ENCODE assay signal across 40 cellular contexts in genomic region chr12:33786532-33786931, GRCh38.
"Had no signal": no experiment of that assay in that cellular context is flagged by ENCODE, and none has a peak within 500 bp of the region (broad histone marks: within the 10 kb centered on the region; RNA-seq: fewer than 3 reads in every experiment).

No MANE protein-coding gene starts in this region.

- FAIRE-seq: astrocyte, bronchial epithelial cell had no signal

- H3K27me3 Mint-ChIP-seq: activated naive CD4-positive, alpha-beta T cell treated with anti-CD3 and anti-CD28 coated beads, Interleukin-2, amount 10 ng/mL, durations not matched to agents 7 days and 5 days; activated naive CD4-positive, alpha-beta T cell treated with anti-CD3 and anti-CD28 coated beads, Interleukin-2, amount 50 U/mL, for 24 hours; activated naive CD8-positive, alpha-beta T cell; activated naive CD8-positive, alpha-beta T cell treated with anti-CD3 and anti-CD28 coated beads for 36 hours; activated naive CD8-positive, alpha-beta T cell treated with anti-CD3 and anti-CD28 coated beads, Interleukin-2, amount 10 ng/mL, durations not matched to agents 7 days and 5 days; activated naive CD8-positive, alpha-beta T cell treated with anti-CD3 and anti-CD28 coated beads, Interleukin-2, amount 50 U/mL, for 24 hours; activated T-cell treated with anti-CD3 and anti-CD28 coated beads, Interleukin-2, amount 50 U/mL, for 24 hours; activated T-helper 17 cell treated with anti-CD3 and anti-CD28 coated beads, Interleukin-2, amount 50 U/mL, for 72 hours; central memory CD8-positive, alpha-beta T cell had no signal

- H3K27ac Mint-ChIP-seq: activated naive CD4-positive, alpha-beta T cell treated with anti-CD3 and anti-CD28 coated beads for 36 hours; activated naive CD4-positive, alpha-beta T cell treated with anti-CD3 and anti-CD28 coated beads, Interleukin-2, amount 10 ng/mL, durations not matched to agents 7 days and 5 days; activated naive CD4-positive, alpha-beta T cell treated with anti-CD3 and anti-CD28 coated beads, Interleukin-2, amount 50 U/mL, for 24 hours; activated naive CD4-positive, alpha-beta T cell treated with anti-CD3 and anti-CD28 coated beads, Interleukin-2, amount 50 U/mL, for 72 hours; activated naive CD8-positive, alpha-beta T cell; activated naive CD8-positive, alpha-beta T cell treated with anti-CD3 and anti-CD28 coated beads for 36 hours; activated naive CD8-positive, alpha-beta T cell treated with anti-CD3 and anti-CD28 coated beads, Interleukin-2, amount 10 ng/mL, durations not matched to agents 7 days and 5 days; activated naive CD8-positive, alpha-beta T cell treated with anti-CD3 and anti-CD28 coated beads, Interleukin-2, amount 50 U/mL, for 24 hours; activated T-cell treated with anti-CD3 and anti-CD28 coated beads, Interleukin-2, amount 50 U/mL, for 24 hours; activated T-cell treated with anti-CD3 and anti-CD28 coated beads, Interleukin-2, amount 50 U/mL, for 72 hours; activated T-helper 1 cell treated with anti-CD3 and anti-CD28 coated beads, Interleukin-12 subunit alpha, Interleukin-12 subunit beta, Interleukin-2, Interleukin-4 antibody, amounts not matched to agents 30 ng/mL and 10 ng/mL and 1 ng/mL, durations not matched to agents 14 hours and 24 hours and 36 hours; activated T-helper 17 cell treated with anti-CD3 and anti-CD28 coated beads, Interleukin-2, amount 50 U/mL, for 72 hours; activated T-helper 2 cell treated with anti-CD3 and anti-CD28 coated beads, Interferon-gamma antibody, Interleukin-2, Interleukin-4, amounts not matched to agents 10 μg/mL and 5 μg/mL and 100 μg/mL, durations not matched to agents 14 hours and 24 hours and 36 hours; brain had no signal

- H3K4me3 ChIP-seq: adrenal gland, ascending aorta, body of pancreas, breast epithelium, cardiac muscle cell had no signal

- H3K27me3 ChIP-seq: adrenal gland, ascending aorta, body of pancreas, brain microvascular endothelial cell, breast epithelium, cardiac muscle cell had no signal

- H3K9me3 Mint-ChIP-seq: activated naive CD8-positive, alpha-beta T cell treated with anti-CD3 and anti-CD28 coated beads, Interleukin-2, amount 10 ng/mL, durations not matched to agents 7 days and 5 days had no signal

- H3K4me1 ChIP-seq: adrenal gland, ascending aorta, body of pancreas, breast epithelium had no signal

- H3K4me1 Mint-ChIP-seq: activated naive CD4-positive, alpha-beta T cell treated with anti-CD3 and anti-CD28 coated beads, Interleukin-2, amount 10 ng/mL, durations not matched to agents 7 days and 5 days; activated naive CD4-positive, alpha-beta T cell treated with anti-CD3 and anti-CD28 coated beads, Interleukin-2, amount 50 U/mL, for 24 hours; activated naive CD8-positive, alpha-beta T cell treated with anti-CD3 and anti-CD28 coated beads for 36 hours; activated naive CD8-positive, alpha-beta T cell treated with anti-CD3 and anti-CD28 coated beads, Interleukin-2, amount 10 ng/mL, durations not matched to agents 7 days and 5 days; activated naive CD8-positive, alpha-beta T cell treated with anti-CD3 and anti-CD28 coated beads, Interleukin-2, amount 50 U/mL, for 24 hours; activated T-helper 17 cell treated with anti-CD3 and anti-CD28 coated beads, Interleukin-2, amount 50 U/mL, for 72 hours; brain; central memory CD8-positive, alpha-beta T cell had no signal

- ATAC-seq: activated naive CD4-positive, alpha-beta T cell treated with anti-CD3 and anti-CD28 coated beads, Interleukin-2, amount 50 U/mL, for 72 hours; activated naive CD8-positive, alpha-beta T cell treated with anti-CD3 and anti-CD28 coated beads, Interleukin-2, amount 50 U/mL, for 24 hours; activated T-cell treated with anti-CD3 and anti-CD28 coated beads, Interleukin-2, amount 50 U/mL, for 4 hours; activated T-cell treated with anti-CD3 and anti-CD28 coated beads, Interleukin-2, amount 50 U/mL, for 72 hours; activated T-helper 17 cell treated with anti-CD3 and anti-CD28 coated beads, Interleukin-2, amount 50 U/mL, for 72 hours; body of pancreas had no signal

- DNase-seq: activated effector memory CD4-positive, alpha-beta T cell treated with anti-CD3 and anti-CD28 coated beads, Interleukin-2, amount 50 U/mL, for 16 hours; activated effector memory CD4-positive, alpha-beta T cell treated with Interleukin-2 at 50 U/mL for 16 hours; activated gamma-delta T cell; activated gamma-delta T cell treated with Interleukin-2 at 50 U/mL for 16 hours; activated naive CD4-positive, alpha-beta T cell; activated naive CD4-positive, alpha-beta T cell treated with anti-CD3 and anti-CD28 coated beads for 36 hours; activated naive CD4-positive, alpha-beta T cell treated with anti-CD3 and anti-CD28 coated beads, Interleukin-2, amount 10 ng/mL, durations not matched to agents 7 days and 5 days; activated naive CD4-positive, alpha-beta T cell treated with anti-CD3 and anti-CD28 coated beads, Interleukin-2, amount 50 U/mL, for 16 hours; activated naive CD4-positive, alpha-beta T cell treated with Interleukin-2 at 50 U/mL for 16 hours; activated naive CD8-positive, alpha-beta T cell treated with anti-CD3 and anti-CD28 coated beads for 36 hours; activated naive CD8-positive, alpha-beta T cell treated with anti-CD3 and anti-CD28 coated beads, Interleukin-2, amount 10 ng/mL, durations not matched to agents 7 days and 5 days; activated naive CD8-positive, alpha-beta T cell treated with anti-CD3 and anti-CD28 coated beads, Interleukin-2, amount 50 U/mL, for 24 hours; activated T-cell treated with anti-CD3 and anti-CD28 coated beads, Interleukin-2, amount 50 U/mL, for 1 hour; activated T-cell treated with anti-CD3 and anti-CD28 coated beads, Interleukin-2, amount 50 U/mL, for 24 hours; activated T-cell treated with anti-CD3 and anti-CD28 coated beads, Interleukin-2, amount 50 U/mL, for 4 hours; activated T-cell treated with anti-CD3 and anti-CD28 coated beads, Interleukin-2, amount 50 U/mL, for 48 hours; activated T-cell treated with anti-CD3 and anti-CD28 coated beads, Interleukin-2, amount 50 U/mL, for 72 hours; adrenal gland; amniotic stem cell; amygdala; anterior cingulate cortex; aorta; body of pancreas; brain microvascular endothelial cell; caudate nucleus; central memory CD4-positive, alpha-beta T cell; cerebellar nuclear complex had no signal

- H3K4me3 Mint-ChIP-seq: activated naive CD4-positive, alpha-beta T cell treated with anti-CD3 and anti-CD28 coated beads for 36 hours; activated naive CD4-positive, alpha-beta T cell treated with anti-CD3 and anti-CD28 coated beads, Interleukin-2, amount 10 ng/mL, durations not matched to agents 7 days and 5 days; activated naive CD4-positive, alpha-beta T cell treated with anti-CD3 and anti-CD28 coated beads, Interleukin-2, amount 50 U/mL, for 24 hours; activated naive CD8-positive, alpha-beta T cell; activated naive CD8-positive, alpha-beta T cell treated with anti-CD3 and anti-CD28 coated beads for 36 hours; activated naive CD8-positive, alpha-beta T cell treated with anti-CD3 and anti-CD28 coated beads, Interleukin-2, amount 10 ng/mL, durations not matched to agents 7 days and 5 days; activated naive CD8-positive, alpha-beta T cell treated with anti-CD3 and anti-CD28 coated beads, Interleukin-2, amount 50 U/mL, for 24 hours; activated T-cell treated with anti-CD3 and anti-CD28 coated beads, Interleukin-2, amount 50 U/mL, for 24 hours; activated T-cell treated with anti-CD3 and anti-CD28 coated beads, Interleukin-2, amount 50 U/mL, for 4 hours; activated T-cell treated with anti-CD3 and anti-CD28 coated beads, Interleukin-2, amount 50 U/mL, for 72 hours; activated T-helper 1 cell treated with anti-CD3 and anti-CD28 coated beads, Interleukin-12 subunit alpha, Interleukin-12 subunit beta, Interleukin-2, Interleukin-4 antibody, amounts not matched to agents 30 ng/mL and 10 ng/mL and 1 ng/mL, durations not matched to agents 14 hours and 24 hours and 36 hours; activated T-helper 17 cell treated with anti-CD3 and anti-CD28 coated beads, Interleukin-2, amount 50 U/mL, for 72 hours; brain; central memory CD8-positive, alpha-beta T cell had no signal

- H3K9me3 ChIP-seq: adrenal gland, ascending aorta, body of pancreas, breast epithelium had no signal

- H3K36me3 ChIP-seq: adrenal gland, ascending aorta, brain microvascular endothelial cell, breast epithelium, cardiac muscle cell had no signal

- H3K36me3 Mint-ChIP-seq: activated naive CD4-positive, alpha-beta T cell treated with anti-CD3 and anti-CD28 coated beads, Interleukin-2, amount 10 ng/mL, durations not matched to agents 7 days and 5 days; activated naive CD4-positive, alpha-beta T cell treated with anti-CD3 and anti-CD28 coated beads, Interleukin-2, amount 50 U/mL, for 24 hours; activated naive CD4-positive, alpha-beta T cell treated with anti-CD3 and anti-CD28 coated beads, Interleukin-2, amount 50 U/mL, for 72 hours; activated naive CD8-positive, alpha-beta T cell; activated naive CD8-positive, alpha-beta T cell treated with anti-CD3 and anti-CD28 coated beads for 36 hours; activated naive CD8-positive, alpha-beta T cell treated with anti-CD3 and anti-CD28 coated beads, Interleukin-2, amount 10 ng/mL, durations not matched to agents 7 days and 5 days; brain had no signal

- H3K27ac ChIP-seq: adrenal gland, ascending aorta, body of pancreas, brain microvascular endothelial cell, breast epithelium, cardiac muscle cell had no signal
